In the genomic region with DNA sequence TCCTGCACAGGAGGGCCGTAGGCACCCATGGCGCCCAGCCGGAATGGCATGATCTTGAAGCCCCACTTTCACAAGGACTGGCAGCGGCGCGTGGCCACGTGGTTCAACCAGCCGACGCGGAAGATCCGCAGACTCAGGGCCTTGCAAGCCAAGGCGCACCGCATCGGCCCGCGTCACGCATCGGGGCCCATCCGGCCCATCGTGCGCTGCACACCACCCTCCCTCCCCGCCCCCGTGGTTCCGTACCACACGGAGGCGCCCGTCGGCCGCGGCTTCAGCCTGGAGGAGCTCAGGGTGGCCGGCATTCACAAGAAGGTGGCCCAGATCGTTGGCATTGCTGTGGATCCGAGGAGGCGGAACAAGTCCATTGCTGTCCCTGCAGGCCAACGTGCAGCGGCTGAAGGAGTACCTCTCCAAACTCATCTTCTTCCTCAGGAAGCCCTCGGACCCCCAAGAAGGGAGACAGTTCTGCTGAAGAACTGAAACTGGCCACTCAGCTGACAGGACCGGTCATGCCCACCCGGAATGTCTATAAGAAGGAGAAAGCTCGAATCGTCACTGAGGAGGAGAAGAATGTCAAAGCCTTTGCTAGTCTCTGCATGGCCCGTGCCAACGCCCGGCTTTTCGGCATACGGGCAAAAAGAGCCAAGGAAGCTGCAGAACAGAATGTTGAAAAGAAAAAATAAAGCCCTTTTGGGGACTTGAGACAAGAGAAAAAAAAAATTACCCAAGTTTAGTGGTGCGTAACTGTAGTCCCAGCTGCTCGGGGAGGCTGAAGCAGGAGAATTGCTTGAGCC, we compare ENCODE assay signal across 10 cellular contexts. TPM values are rescaled to one million over a fixed set of nuclear protein-coding genes. Genes with fewer than 3 reads are reported as not detected.
DNase-seq lines count a peak whose midpoint lies in the region; ATAC-seq, FAIRE-seq and TF ChIP-seq lines count a peak whose summit lies in the region.
"Had no signal": no experiment of that assay in that cellular context is flagged by ENCODE, and none has a peak within 500 bp of the region (broad histone marks: within the 10 kb centered on the region; RNA-seq: fewer than 3 reads in every experiment).

No MANE protein-coding gene starts in this region.

- no peak for FAIRE-seq in RCC 7860 (lab: Jason Lieb, UNC)

- H3K4me3 ChIP-seq in Karpas-422 (ENCODE audit: low read length) = peak overlapping the region; percentile 34; the same call in 1 of the 2 replicates
- H3K4me3 ChIP-seq in parathyroid adenoma (ENCODE audit: low read depth, low read length) = no peak overlapping the region
- H3K4me3 ChIP-seq: suprapubic skin had no signal

- peaks cover 9% of the 10 kb centered on the region for H3K4me1 ChIP-seq in Karpas-422 (ENCODE audit: low read length)
- H3K4me1 ChIP-seq in foreskin keratinocyte = no peaks in the 10 kb centered on the region
- no peaks in the 10 kb centered on the region for H3K4me1 ChIP-seq in parathyroid adenoma
- H3K4me1 ChIP-seq: suprapubic skin had no signal

- H2AFZ ChIP-seq in Karpas-422 (ENCODE audit: low read length) (peak overlapping the region; percentile 86; the same call in 1 of the 2 replicates), parathyroid adenoma (peak overlapping the region; percentile 71)

- no peaks in the 10 kb centered on the region for H4K20me1 ChIP-seq in Karpas-422 (ENCODE audit: insufficient read depth, low read depth, low read length)

- no peaks in the 10 kb centered on the region; the same call in 1 of the 2 replicates for H3K9me3 ChIP-seq in Karpas-422 (ENCODE audit: low read length)
- no peaks in the 10 kb centered on the region for H3K9me3 ChIP-seq in parathyroid adenoma (ENCODE audit: control insufficient read depth, low read length)
- H3K9me3 ChIP-seq: suprapubic skin had no signal

- H3K4me1 Mint-ChIP-seq in activated T-helper 1 cell treated with anti-CD3 and anti-CD28 coated beads, Interleukin-12 subunit alpha, Interleukin-12 subunit beta, Interleukin-2, Interleukin-4 antibody, amounts not matched to agents 30 ng/mL and 10 ng/mL and 1 ng/mL, durations not matched to agents 14 hours and 24 hours and 36 hours (ENCODE audit: low read depth) = no peaks in the 10 kb centered on the region
- H3K4me1 Mint-ChIP-seq: activated CD4-positive, alpha-beta T cell treated with anti-CD3 and anti-CD28 coated beads, Interleukin-2, amount 10 ng/mL, durations not matched to agents 24 days and 14 days had no signal

- H3K27me3 ChIP-seq in Karpas-422 (ENCODE audit: low read length) (no peaks in the 10 kb centered on the region; the same call in 1 of the 2 replicates), foreskin keratinocyte (peaks cover 76% of the 10 kb centered on the region), parathyroid adenoma (ENCODE audit: control insufficient read depth, insufficient read depth, low read length) (no peaks in the 10 kb centered on the region)

- H3K4me3 Mint-ChIP-seq in activated T-helper 1 cell treated with anti-CD3 and anti-CD28 coated beads, Interleukin-12 subunit alpha, Interleukin-12 subunit beta, Interleukin-2, Interleukin-4 antibody, amounts not matched to agents 30 ng/mL and 10 ng/mL and 1 ng/mL, durations not matched to agents 14 hours and 24 hours and 36 hours = no peak overlapping the region
- H3K4me3 Mint-ChIP-seq: activated CD4-positive, alpha-beta T cell treated with anti-CD3 and anti-CD28 coated beads, Interleukin-2, amount 10 ng/mL, durations not matched to agents 24 days and 14 days had no signal

- H3K9ac ChIP-seq in Karpas-422 (ENCODE audit: low read length) = 0 out of 2 replicates have a peak overlapping the region, but pooled peaks have one; percentile 20
- no peak overlapping the region for H3K9ac ChIP-seq in parathyroid adenoma

- no peak overlapping the region for H3K27ac Mint-ChIP-seq in activated T-helper 1 cell treated with anti-CD3 and anti-CD28 coated beads, Interleukin-12 subunit alpha, Interleukin-12 subunit beta, Interleukin-2, Interleukin-4 antibody, amounts not matched to agents 30 ng/mL and 10 ng/mL and 1 ng/mL, durations not matched to agents 14 hours and 24 hours and 36 hours
- H3K27ac Mint-ChIP-seq: activated CD4-positive, alpha-beta T cell treated with anti-CD3 and anti-CD28 coated beads, Interleukin-2, amount 10 ng/mL, durations not matched to agents 24 days and 14 days had no signal

- ATAC-seq in foreskin keratinocyte = no peak
- ATAC-seq in HG02938 (IDR thresholded peaks at IDR 0.05; ENCODE audit: unreplicated experiment) = no peak

- no peaks in the 10 kb centered on the region for H3K9me3 Mint-ChIP-seq in activated T-helper 1 cell treated with anti-CD3 and anti-CD28 coated beads, Interleukin-12 subunit alpha, Interleukin-12 subunit beta, Interleukin-2, Interleukin-4 antibody, amounts not matched to agents 30 ng/mL and 10 ng/mL and 1 ng/mL, durations not matched to agents 14 hours and 24 hours and 36 hours
- H3K9me3 Mint-ChIP-seq: activated CD4-positive, alpha-beta T cell treated with anti-CD3 and anti-CD28 coated beads, Interleukin-2, amount 10 ng/mL, durations not matched to agents 24 days and 14 days had no signal

- H3K36me3 ChIP-seq in Karpas-422 (ENCODE audit: insufficient read depth, low read length) (no peaks in the 10 kb centered on the region), parathyroid adenoma (ENCODE audit: control insufficient read depth, insufficient read depth, low read length) (no peaks in the 10 kb centered on the region)
- H3K36me3 ChIP-seq: suprapubic skin had no signal

- H3K27ac ChIP-seq in Karpas-422 (ENCODE audit: low read length) = no peak overlapping the region
- no peak overlapping the region for H3K27ac ChIP-seq in foreskin keratinocyte
- no peak overlapping the region for H3K27ac ChIP-seq in parathyroid adenoma
- H3K27ac ChIP-seq: suprapubic skin had no signal

- H3K9me2 ChIP-seq in Karpas-422 (replicated peaks; ENCODE audit: insufficient read depth, low read length) = no peaks in the 10 kb centered on the region

- intact Hi-C loops in activated T-helper 1 cell treated with anti-CD3 and anti-CD28 coated beads, Interleukin-12 subunit alpha, Interleukin-12 subunit beta, Interleukin-2, Interleukin-4 antibody, amounts not matched to agents 30 ng/mL and 10 ng/mL and 1 ng/mL, durations not matched to agents 14 hours and 24 hours and 36 hours (cut with micrococcal nuclease) = no loop called here

- H3K79me2 ChIP-seq in Karpas-422 (ENCODE audit: low read length) = no peaks in the 10 kb centered on the region
- H3K79me2 ChIP-seq in parathyroid adenoma = no peaks in the 10 kb centered on the region

- H3K27me3 Mint-ChIP-seq in activated T-helper 1 cell treated with anti-CD3 and anti-CD28 coated beads, Interleukin-12 subunit alpha, Interleukin-12 subunit beta, Interleukin-2, Interleukin-4 antibody, amounts not matched to agents 30 ng/mL and 10 ng/mL and 1 ng/mL, durations not matched to agents 14 hours and 24 hours and 36 hours (ENCODE audit: insufficient read depth) = peaks cover 44% of the 10 kb centered on the region

- DNase-seq in ELF-1 (ENCODE audit: low read depth, low spot score) (peak; percentile 47), Karpas-422 (peak; percentile 59), foreskin keratinocyte (no peak), COR-L47 (lab: John Stamatoyannopoulos, UW) (no peak), RCC 7860 (ENCODE audit: low spot score) (no peak)
- no peak for DNase-seq in activated T-helper 1 cell treated with anti-CD3 and anti-CD28 coated beads, Interleukin-12 subunit alpha, Interleukin-12 subunit beta, Interleukin-2, Interleukin-4 antibody, amounts not matched to agents 30 ng/mL and 10 ng/mL and 1 ng/mL, durations not matched to agents 14 hours and 24 hours and 36 hours (ENCODE audit: low spot score)
- DNase-seq: activated CD4-positive, alpha-beta T cell treated with anti-CD3 and anti-CD28 coated beads, Interleukin-2, amount 10 ng/mL, durations not matched to agents 24 days and 14 days had no signal

- H3K4me2 ChIP-seq in Karpas-422 (ENCODE audit: low read depth, low read length, poor library complexity, severe bottlenecking) (peak overlapping the region; percentile 45), parathyroid adenoma (ENCODE audit: low read length) (peak overlapping the region; percentile 54)

- TF ChIP-seq CTCF in foreskin keratinocyte (conservative IDR thresholded peaks at IDR 0.05) (peak; percentile 40), parathyroid adenoma (IDR thresholded peaks at IDR 0.05) (peak; percentile 44)

- H3K36me3 Mint-ChIP-seq in activated T-helper 1 cell treated with anti-CD3 and anti-CD28 coated beads, Interleukin-12 subunit alpha, Interleukin-12 subunit beta, Interleukin-2, Interleukin-4 antibody, amounts not matched to agents 30 ng/mL and 10 ng/mL and 1 ng/mL, durations not matched to agents 14 hours and 24 hours and 36 hours (ENCODE audit: low read depth) = no peaks in the 10 kb centered on the region

RNA-seq across cellular contexts. Expression of a gene that starts 9.9 kb away (rescaled TPM):
- total RNA-seq in Karpas-422 (2014; rRNA removed; shearing (Covaris generic); ENCODE audit: low replicate concordance) = 20.4 and 32.8 TPM in 2 replicates
- total RNA-seq in foreskin keratinocyte = 22.9 and 24.9 TPM in 2 replicates
- polyA plus RNA-seq in foreskin keratinocyte = 14.2 and 17.2 TPM in 2 replicates
- 30.4 and 32.9 TPM in 2 replicates for total RNA-seq in activated T-helper 1 cell treated with anti-CD3 and anti-CD28 coated beads, Interleukin-12 subunit alpha, Interleukin-12 subunit beta, Interleukin-2, Interleukin-4 antibody, amounts not matched to agents 30 ng/mL and 10 ng/mL and 1 ng/mL, durations not matched to agents 14 hours and 24 hours and 36 hours

RNA-seq across cellular contexts. Expression of a gene that starts 18.4 kb away (rescaled TPM):
- total RNA-seq in Karpas-422 (2014; rRNA removed; shearing (Covaris generic); ENCODE audit: low replicate concordance) = 6.3 and 12.1 TPM in 2 replicates
- 10.9 and 14.3 TPM in 2 replicates for total RNA-seq in foreskin keratinocyte
- 14.6 and 20.6 TPM in 2 replicates for polyA plus RNA-seq in foreskin keratinocyte
- total RNA-seq in activated T-helper 1 cell treated with anti-CD3 and anti-CD28 coated beads, Interleukin-12 subunit alpha, Interleukin-12 subunit beta, Interleukin-2, Interleukin-4 antibody, amounts not matched to agents 30 ng/mL and 10 ng/mL and 1 ng/mL, durations not matched to agents 14 hours and 24 hours and 36 hours = 2.0 TPM in 2 replicates

Comparison
In these comparisons a context has a peak if more than half of its experiments do, and no peak if none do; other contexts are left out.
1. DNase-seq: peak in ELF-1 (single experiment) and Karpas-422 (single experiment); none in foreskin keratinocyte (0 of 2), COR-L47 (single experiment), activated T-helper 1 cell treated with anti-CD3 and anti-CD28 coated beads, Interleukin-12 subunit alpha, Interleukin-12 subunit beta, Interleukin-2, Interleukin-4 antibody, amounts not matched to agents 30 ng/mL and 10 ng/mL and 1 ng/mL, durations not matched to agents 14 hours and 24 hours and 36 hours (single experiment) and RCC 7860 (single experiment).